In the genomic region with DNA sequence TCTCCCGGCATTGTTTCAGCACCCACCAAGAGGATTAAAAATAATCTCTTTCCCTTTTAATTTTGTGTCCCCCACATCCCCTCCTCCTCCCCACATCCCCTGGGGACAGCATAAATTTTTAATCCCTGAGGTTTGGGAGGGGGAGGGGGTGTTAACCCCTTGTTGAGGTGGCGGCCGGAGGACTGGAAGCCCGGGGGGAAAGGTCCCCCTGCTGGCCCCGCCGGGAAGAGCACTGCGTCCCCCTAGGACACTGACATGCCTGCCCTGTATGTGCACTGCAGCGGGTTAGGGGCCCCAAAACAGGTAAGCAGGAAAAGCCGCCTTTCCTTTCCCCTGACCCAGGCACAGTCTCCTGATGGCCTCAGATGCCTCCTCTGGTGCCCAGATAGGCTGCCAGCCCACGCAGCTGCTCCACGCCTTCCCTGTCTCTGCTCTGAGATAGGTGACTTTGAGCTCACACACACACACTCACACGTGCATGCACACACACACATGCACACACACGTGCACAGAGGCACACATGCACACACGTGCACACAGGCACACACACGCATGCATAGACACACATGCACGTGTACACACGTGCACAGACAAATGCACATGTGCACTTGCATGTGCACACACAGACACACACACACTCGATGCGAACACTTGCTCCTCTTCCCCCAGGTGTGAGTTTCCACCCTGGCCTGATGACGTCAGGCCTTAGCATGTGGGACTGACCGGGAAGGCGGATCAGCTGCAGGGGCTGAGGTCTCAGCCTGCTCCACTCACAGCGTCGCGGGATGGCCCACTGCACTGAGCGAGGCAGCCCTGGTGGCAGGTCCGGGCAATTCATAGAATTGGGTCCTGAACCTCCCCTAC, we compare ENCODE assay signal across 1 cellular context.
TF ChIP-seq lines count a peak whose summit lies in the region.

No MANE protein-coding gene starts in this region.

TF ChIP-seq in IMR-90, 13 proteins besides CTCF, POLR2A, EP300 and RAD21:
- TF ChIP-seq CHD1 (IDR thresholded peaks at IDR 0.05; ENCODE audit: low read depth, low read length) (no peak), RFX5 (IDR thresholded peaks at IDR 0.05; ENCODE audit: low read depth, low read length) (no peak), MAZ (IDR thresholded peaks at IDR 0.05; ENCODE audit: borderline replicate concordance, low read depth, low read length) (no peak), RCOR1 (IDR thresholded peaks at IDR 0.05; ENCODE audit: insufficient replicate concordance, low read length) (no peak), FOS (IDR thresholded peaks at IDR 0.05; ENCODE audit: low read depth, low read length) (no peak), MXI1 (IDR thresholded peaks at IDR 0.05; ENCODE audit: borderline replicate concordance, low read depth, low read length) (no peak), SMC3 (IDR thresholded peaks at IDR 0.05; ENCODE audit: low read depth, low read length) (no peak), BHLHE40 (IDR thresholded peaks at IDR 0.05; ENCODE audit: low read depth, low read length) (no peak), NFE2L2 (IDR thresholded peaks at IDR 0.05; ENCODE audit: low read depth, low read length) (no peak), MAFK (IDR thresholded peaks at IDR 0.05; ENCODE audit: low read depth, low read length) (no peak), CEBPB (IDR thresholded peaks at IDR 0.05; ENCODE audit: low read depth, low read length) (no peak)
- TF ChIP-seq, protein P1, sequence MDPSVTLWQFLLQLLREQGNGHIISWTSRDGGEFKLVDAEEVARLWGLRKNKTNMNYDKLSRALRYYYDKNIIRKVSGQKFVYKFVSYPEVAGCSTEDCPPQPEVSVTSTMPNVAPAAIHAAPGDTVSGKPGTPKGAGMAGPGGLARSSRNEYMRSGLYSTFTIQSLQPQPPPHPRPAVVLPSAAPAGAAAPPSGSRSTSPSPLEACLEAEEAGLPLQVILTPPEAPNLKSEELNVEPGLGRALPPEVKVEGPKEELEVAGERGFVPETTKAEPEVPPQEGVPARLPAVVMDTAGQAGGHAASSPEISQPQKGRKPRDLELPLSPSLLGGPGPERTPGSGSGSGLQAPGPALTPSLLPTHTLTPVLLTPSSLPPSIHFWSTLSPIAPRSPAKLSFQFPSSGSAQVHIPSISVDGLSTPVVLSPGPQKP (IDR thresholded peaks at IDR 0.05; ENCODE audit: borderline replicate concordance, low read depth, low read length): no peak
- TF ChIP-seq, protein P2, sequence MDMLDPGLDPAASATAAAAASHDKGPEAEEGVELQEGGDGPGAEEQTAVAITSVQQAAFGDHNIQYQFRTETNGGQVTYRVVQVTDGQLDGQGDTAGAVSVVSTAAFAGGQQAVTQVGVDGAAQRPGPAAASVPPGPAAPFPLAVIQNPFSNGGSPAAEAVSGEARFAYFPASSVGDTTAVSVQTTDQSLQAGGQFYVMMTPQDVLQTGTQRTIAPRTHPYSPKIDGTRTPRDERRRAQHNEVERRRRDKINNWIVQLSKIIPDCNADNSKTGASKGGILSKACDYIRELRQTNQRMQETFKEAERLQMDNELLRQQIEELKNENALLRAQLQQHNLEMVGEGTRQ (IDR thresholded peaks at IDR 0.05; ENCODE audit: low read depth, low read length): no peak
